In genomic region chr5:50854082-50854481, GRCh38 we compare ENCODE assay signal across 26 cellular contexts.
A peak's percentile ranks its signal among the peaks of the same experiment; 100 is the strongest.
DNase-seq lines count a peak whose midpoint lies in the region; ATAC-seq, FAIRE-seq and TF ChIP-seq lines count a peak whose summit lies in the region.
"Had no signal": no experiment of that assay in that cellular context is flagged by ENCODE, and none has a peak within 500 bp of the region (broad histone marks: within the 10 kb centered on the region; RNA-seq: fewer than 3 reads in every experiment).

No MANE protein-coding gene starts in this region.

- ATAC-seq in memory B cell (ENCODE audit: low read depth) (no peak), GM21381 (IDR thresholded peaks at IDR 0.05; ENCODE audit: unreplicated experiment) (no peak)
- ATAC-seq: A549 had no signal

- H3K36me3 ChIP-seq in DOHH2 (ENCODE audit: control insufficient read depth, low read length) (peaks cover 6% of the 10 kb centered on the region), OCI-LY7 (ENCODE audit: insufficient read depth, low read length) (no peaks in the 10 kb centered on the region; the same call in 1 of the 2 replicates)
- H3K36me3 ChIP-seq: BE2C; BLaER1 treated with 17β-estradiol and CSF1 and Interleukin-3, amounts not matched to agents 10 nM and 100 nM had no signal

- H3F3A ChIP-seq in DOHH2 (ENCODE audit: control insufficient read depth, insufficient read depth) = no peaks in the 10 kb centered on the region

- H3K4me3 Mint-ChIP-seq in memory B cell = no peak overlapping the region
- H3K4me3 Mint-ChIP-seq: CD4-positive, alpha-beta T cell had no signal

- H3K27ac Mint-ChIP-seq in memory B cell = peak overlapping the region; percentile 76
- H3K27ac Mint-ChIP-seq: CD4-positive, alpha-beta T cell had no signal

- BruUV-seq in OCI-LY7 (replicated peaks; lab: Mats Ljungman, UMichigan) = no TSS peak

- CTCF ChIA-PET in OCI-LY7 (lab: Charles Lee; ENCODE audit: unreplicated experiment) = no interaction called here

- H3K27ac ChIP-seq in DOHH2 (ENCODE audit: low read depth, low read length) (no peak overlapping the region), OCI-LY7 (ENCODE audit: low read depth, low read length, poor library complexity, severe bottlenecking) (peak overlapping the region; percentile 75)
- H3K27ac ChIP-seq: A549, GM23248 had no signal

- no peaks in the 10 kb centered on the region for H3K27me3 Mint-ChIP-seq in memory B cell
- H3K27me3 Mint-ChIP-seq: CD8-positive, alpha-beta memory T cell had no signal

- H3K4me3 ChIP-seq in DOHH2 (ENCODE audit: low read length) (no peak overlapping the region), OCI-LY7 (ENCODE audit: low read depth, low read length, poor library complexity, severe bottlenecking) (no peak overlapping the region)
- H3K4me3 ChIP-seq: A549; BLaER1 treated with 17β-estradiol and CSF1 and Interleukin-3, amounts not matched to agents 10 nM and 100 nM; GM23248 had no signal

- 0 out of 2 replicates have a peak overlapping the region, but pooled peaks have one; percentile 55 for H3K4me2 ChIP-seq in DOHH2 (ENCODE audit: low read length)
- H3K4me2 ChIP-seq in OCI-LY7 (ENCODE audit: low read length) = peak overlapping the region; percentile 67
- H3K4me2 ChIP-seq: A549 had no signal

- H3K4me1 ChIP-seq in DOHH2 (ENCODE audit: control insufficient read depth, low read length) (peaks cover 56% of the 10 kb centered on the region), OCI-LY7 (ENCODE audit: insufficient read depth, low read length, poor library complexity, severe bottlenecking) (peaks cover 61% of the 10 kb centered on the region)
- H3K4me1 ChIP-seq: A549, BE2C had no signal

- intact Hi-C loops in OCI-LY7 (cut with micrococcal nuclease; ENCODE audit: unreplicated experiment) = loop anchor here (10.0 kb wide), 1 partner anchor 409 kb away; the partner anchor contains the start of gene EMB

- peaks cover 2% of the 10 kb centered on the region for H3K36me3 Mint-ChIP-seq in memory B cell
- H3K36me3 Mint-ChIP-seq: CD14-positive monocyte; CD8-positive, alpha-beta memory T cell had no signal

- H4K20me1 ChIP-seq in DOHH2 (ENCODE audit: control insufficient read depth, insufficient read depth, low read depth, low read length) (no peaks in the 10 kb centered on the region), OCI-LY7 (ENCODE audit: insufficient read depth, low read length) (no peaks in the 10 kb centered on the region)
- H4K20me1 ChIP-seq: BLaER1 treated with 17β-estradiol and CSF1 and Interleukin-3, amounts not matched to agents 10 nM and 100 nM had no signal

- no peaks in the 10 kb centered on the region for H3K27me3 ChIP-seq in DOHH2 (ENCODE audit: control insufficient read depth, low read length)
- H3K27me3 ChIP-seq: BLaER1 treated with 17β-estradiol and CSF1 and Interleukin-3, amounts not matched to agents 10 nM and 100 nM had no signal

- peaks cover 3% of the 10 kb centered on the region; the same call in 1 of the 2 replicates for H3K9me3 ChIP-seq in DOHH2 (ENCODE audit: control insufficient read depth, insufficient read depth, low read length)
- H3K9me3 ChIP-seq in OCI-LY7 (ENCODE audit: low read length) = peaks cover 5% of the 10 kb centered on the region; the same call in 1 of the 2 replicates
- H3K9me3 ChIP-seq: A549; BE2C; BLaER1 treated with 17β-estradiol and CSF1 and Interleukin-3, amounts not matched to agents 10 nM and 100 nM had no signal

- no peak overlapping the region for H2AFZ ChIP-seq in OCI-LY7 (ENCODE audit: low read length)
- H2AFZ ChIP-seq: GM23248 had no signal

- TF ChIP-seq CTCF in DOHH2 (IDR thresholded peaks at IDR 0.05; ENCODE audit: low read depth, low read length, poor library complexity, severe bottlenecking) (no peak), OCI-LY7 (conservative IDR thresholded peaks at IDR 0.05; ENCODE audit: low read length) (no peak)

- DNase-seq in HTR-8/SVneo (ENCODE audit: insufficient read length, low spot score) = no peak
- DNase-seq in OCI-LY7 (ENCODE audit: low spot score) = no peak
- DNase-seq in memory B cell (ENCODE audit: low spot score in 2 of 2) = no peak
- DNase-seq in medulla oblongata (ENCODE audit: extremely low spot score) = no peak
- DNase-seq in NCI-H774 (lab: John Stamatoyannopoulos, UW) = no peak
- DNase-seq in stimulated activated CD4-positive, alpha-beta T cell treated with anti-CD3 and anti-CD28 coated beads, Interleukin-2, amount 100 ng/mL, for 24 hours = no peak
- DNase-seq: 8988T; ACHN; AML-193; BE2C; CD4-positive, alpha-beta T cell; CD8-positive, alpha-beta memory T cell; DMS 273 treated with DMSO at 0.1 percent for 48 hours; DMS79; GF-D8; GM23248; H7; HCEC 1CT had no signal

- no peaks in the 10 kb centered on the region for H3K9me3 Mint-ChIP-seq in memory B cell
- H3K9me3 Mint-ChIP-seq: CD4-positive, alpha-beta T cell; CD8-positive, alpha-beta memory T cell had no signal

- peak; percentile 89 for FAIRE-seq in HTR-8/SVneo (lab: Jason Lieb, UNC)
- FAIRE-seq: A549, D721Med, GM12891, H1 had no signal

- peaks cover 36% of the 10 kb centered on the region for H3K4me1 Mint-ChIP-seq in memory B cell

- POLR2A ChIA-PET in OCI-LY7 (lab: Charles Lee) = interaction anchor here (0.6 to 1.4 kb wide), 2 partner anchors 75 to 183 kb away, joined by 3 read pairs; no protein-coding TSS in a partner anchor

- H3K79me2 ChIP-seq in DOHH2 (ENCODE audit: control insufficient read depth, low read length) (no peaks in the 10 kb centered on the region), OCI-LY7 (ENCODE audit: insufficient read depth, low read depth, low read length) (no peaks in the 10 kb centered on the region)

- H3K9me2 ChIP-seq in DOHH2 (replicated peaks; ENCODE audit: control insufficient read depth, low read length) = no peaks in the 10 kb centered on the region
- H3K9me2 ChIP-seq in OCI-LY7 (ENCODE audit: insufficient read depth, low read length) = no peaks in the 10 kb centered on the region
